Comparison of ENCODE assay signal across 3 cellular contexts in the genomic region with DNA sequence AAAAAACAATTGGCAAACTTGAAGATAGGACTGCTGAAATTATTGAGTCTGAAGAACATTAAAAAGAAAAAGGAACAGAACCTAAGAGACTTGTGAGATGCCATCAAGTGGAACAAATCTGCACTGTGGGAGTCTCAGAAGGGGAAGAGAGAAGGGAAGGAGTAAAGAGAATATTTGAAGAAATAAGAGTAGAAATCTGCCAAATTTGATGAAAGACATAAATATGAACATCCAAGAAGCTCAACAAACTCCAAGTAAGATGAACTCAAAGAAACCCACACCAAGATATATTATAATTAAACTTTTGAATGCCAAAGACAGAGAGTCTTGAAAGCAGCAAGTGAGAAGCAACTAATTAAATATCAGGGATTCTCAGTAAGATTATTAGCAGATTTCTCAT.
"Had no signal": no experiment of that assay in that cellular context is flagged by ENCODE, and none has a peak within 500 bp of the region (broad histone marks: within the 10 kb centered on the region; RNA-seq: fewer than 3 reads in every experiment).

No MANE protein-coding gene starts in this region.

- DNase-seq: GDM1, GF-D8 had no signal

- H3K4me3 ChIP-seq: GM12878 had no signal
